Comparison of ENCODE assay signal across 27 cellular contexts in genomic region chr1:211885746-211886522, GRCh38. TPM values are rescaled to one million over a fixed set of nuclear protein-coding genes. Genes with fewer than 3 reads are reported as not detected.
DNase-seq lines count a peak whose midpoint lies in the region; ATAC-seq and TF ChIP-seq lines count a peak whose summit lies in the region.
"Had no signal": no experiment of that assay in that cellular context is flagged by ENCODE, and none has a peak within 500 bp of the region (broad histone marks: within the 10 kb centered on the region; RNA-seq: fewer than 3 reads in every experiment).

No MANE protein-coding gene starts in this region.

- in situ Hi-C loops in brain microvascular endothelial cell (cut with HindIII; ENCODE audit: low pct_ligation_motif_present, low sequenced_read_pairs): no loop called here

- H3K9me3 Mint-ChIP-seq in activated naive CD8-positive, alpha-beta T cell treated with anti-CD3 and anti-CD28 coated beads, Interleukin-2, amount 50 U/mL, for 24 hours: peaks cover 5% of the 10 kb centered on the region
- peaks cover 11% of the 10 kb centered on the region for H3K9me3 Mint-ChIP-seq in activated naive CD8-positive, alpha-beta T cell treated with anti-CD3 and anti-CD28 coated beads for 36 hours
- H3K9me3 Mint-ChIP-seq in immature natural killer cell: peaks cover 0 to 2% (median 0%) of the 10 kb centered on the region in 6 donors

- 13% methylated on average over 3 of the region's 3 CpGs for WGBS in liver

- H3K4me3 Mint-ChIP-seq in activated naive CD8-positive, alpha-beta T cell treated with anti-CD3 and anti-CD28 coated beads, Interleukin-2, amount 50 U/mL, for 24 hours: no peak overlapping the region
- no peak overlapping the region for H3K4me3 Mint-ChIP-seq in activated naive CD8-positive, alpha-beta T cell treated with anti-CD3 and anti-CD28 coated beads for 36 hours
- no peak overlapping the region for H3K4me3 Mint-ChIP-seq in immature natural killer cell
- H3K4me3 Mint-ChIP-seq: activated CD4-positive, alpha-beta T cell treated with anti-CD3 and anti-CD28 coated beads, Interleukin-2, amount 10 ng/mL, durations not matched to agents 7 days and 5 days; activated T-helper 1 cell treated with anti-CD3 and anti-CD28 coated beads, Interleukin-12 subunit alpha, Interleukin-12 subunit beta, Interleukin-2, Interleukin-4 antibody, amounts not matched to agents 30 ng/mL and 10 ng/mL and 1 ng/mL, durations not matched to agents 14 hours and 24 hours and 36 hours; H9; T-helper 17 cell had no signal

- H3K9me3 ChIP-seq in liver (ENCODE audit: control insufficient read depth in 4 of 4, low read length in 3 of 4): no peaks in the 10 kb centered on the region
- H3K9me3 ChIP-seq: gastrocnemius medialis, ovary, suprapubic skin had no signal

- H3K36me3 Mint-ChIP-seq in activated naive CD8-positive, alpha-beta T cell treated with anti-CD3 and anti-CD28 coated beads, Interleukin-2, amount 50 U/mL, for 24 hours (ENCODE audit: low read depth): no peaks in the 10 kb centered on the region
- peaks cover 5% of the 10 kb centered on the region for H3K36me3 Mint-ChIP-seq in activated naive CD8-positive, alpha-beta T cell treated with anti-CD3 and anti-CD28 coated beads for 36 hours
- H3K36me3 Mint-ChIP-seq in immature natural killer cell: peaks cover 0 to 9% (median 0%) of the 10 kb centered on the region in 3 donors
- H3K36me3 Mint-ChIP-seq: activated naive CD4-positive, alpha-beta T cell treated with anti-CD3 and anti-CD28 coated beads, Interleukin-2, amount 50 U/mL, for 72 hours; naive B cell had no signal

- H3K4me1 Mint-ChIP-seq in activated naive CD8-positive, alpha-beta T cell treated with anti-CD3 and anti-CD28 coated beads, Interleukin-2, amount 50 U/mL, for 24 hours: peaks cover 11% of the 10 kb centered on the region
- peaks cover 18% of the 10 kb centered on the region for H3K4me1 Mint-ChIP-seq in activated naive CD8-positive, alpha-beta T cell treated with anti-CD3 and anti-CD28 coated beads for 36 hours
- peaks cover 10 to 24% of the 10 kb centered on the region in 2 donors for H3K4me1 Mint-ChIP-seq in immature natural killer cell

- DNase-seq in activated naive CD8-positive, alpha-beta T cell treated with anti-CD3 and anti-CD28 coated beads, Interleukin-2, amount 50 U/mL, for 24 hours: no peak
- no peak for DNase-seq in activated naive CD8-positive, alpha-beta T cell treated with anti-CD3 and anti-CD28 coated beads for 36 hours
- peak; percentile 3 for DNase-seq in brain microvascular endothelial cell
- DNase-seq in NCI-H446 treated with DMSO at 0.1 percent for 48 hours (lab: John Stamatoyannopoulos, UW): no peak
- DNase-seq in immature natural killer cell: no peak
- DNase-seq in medulla oblongata (ENCODE audit: extremely low spot score): no peak
- DNase-seq in GM10248 (ENCODE audit: extremely low spot score): no peak
- DNase-seq: activated CD4-positive, alpha-beta T cell treated with anti-CD3 and anti-CD28 coated beads, Interleukin-2, amount 10 ng/mL, durations not matched to agents 7 days and 5 days; C1 segment of cervical spinal cord; gastrocnemius medialis; H9; hypothalamus; islet precursor cell; mesendoderm; naive B cell; NCI-H1048; NCI-H187; NCI-H446; NK-92 treated with Interleukin-12 subunit alpha and Interleukin-12 subunit beta, amount 100 ng/mL, for 24 hours; ovary; SJCRH30; T-helper 17 cell had no signal

- H3K4me3 ChIP-seq in brain microvascular endothelial cell (ENCODE audit: low read depth, low read length) (no peak overlapping the region), liver (ENCODE audit: low read depth in 1 of 3, low read length in 3 of 3) (no peak overlapping the region)
- H3K4me3 ChIP-seq: gastrocnemius medialis, ovary, SJCRH30, suprapubic skin had no signal

- H3K9ac ChIP-seq in liver (ENCODE audit: low read depth in 1 of 2, low read length in 2 of 2): no peak overlapping the region

- no peak for ATAC-seq in activated naive CD8-positive, alpha-beta T cell treated with anti-CD3 and anti-CD28 coated beads, Interleukin-2, amount 50 U/mL, for 24 hours
- ATAC-seq: activated naive CD4-positive, alpha-beta T cell treated with anti-CD3 and anti-CD28 coated beads, Interleukin-2, amount 50 U/mL, for 72 hours; gastrocnemius medialis; Panc1; T-helper 17 cell had no signal

- H3K36me3 ChIP-seq in brain microvascular endothelial cell (replicated peaks) (no peaks in the 10 kb centered on the region), liver (ENCODE audit: control insufficient read depth in 4 of 4, insufficient read depth in 3 of 4, low read depth in 1 of 4, low read length in 3 of 4) (no peaks in the 10 kb centered on the region)
- H3K36me3 ChIP-seq: gastrocnemius medialis, ovary, SJCRH30, suprapubic skin had no signal

- TF ChIP-seq CTCF in brain microvascular endothelial cell (IDR thresholded peaks at IDR 0.05; ENCODE audit: low read depth, low read length, missing control alignments) (no peak), liver (IDR thresholded peaks at IDR 0.05; ENCODE audit: low read depth, low read length, missing input control) (no peak), GM10248 (IDR thresholded peaks at IDR 0.05; ENCODE audit: control extremely low read depth, extremely low read depth, low read depth, missing control alignments) (no peak)

- peak overlapping the region; percentile 29 for H3K27ac Mint-ChIP-seq in activated naive CD8-positive, alpha-beta T cell treated with anti-CD3 and anti-CD28 coated beads, Interleukin-2, amount 50 U/mL, for 24 hours
- H3K27ac Mint-ChIP-seq in activated naive CD8-positive, alpha-beta T cell treated with anti-CD3 and anti-CD28 coated beads for 36 hours: no peak overlapping the region
- no peak overlapping the region for H3K27ac Mint-ChIP-seq in immature natural killer cell
- H3K27ac Mint-ChIP-seq: activated naive CD4-positive, alpha-beta T cell treated with anti-CD3 and anti-CD28 coated beads, Interleukin-2, amount 50 U/mL, for 72 hours; activated T-helper 1 cell treated with anti-CD3 and anti-CD28 coated beads, Interleukin-12 subunit alpha, Interleukin-12 subunit beta, Interleukin-2, Interleukin-4 antibody, amounts not matched to agents 30 ng/mL and 10 ng/mL and 1 ng/mL, durations not matched to agents 14 hours and 24 hours and 36 hours; H9 had no signal

- H3K27ac ChIP-seq in brain microvascular endothelial cell: no peak overlapping the region
- H3K27ac ChIP-seq in liver (ENCODE audit: low read depth in 1 of 2, low read length in 2 of 2): peak overlapping the region; percentile 80 to 83
- H3K27ac ChIP-seq: gastrocnemius medialis, ovary, SJCRH30, suprapubic skin had no signal

- peaks cover 0 to 30% (median 19%) of the 10 kb centered on the region in 4 donors for H3K4me1 ChIP-seq in liver (ENCODE audit: control insufficient read depth in 4 of 4, insufficient read depth in 4 of 4, low read length in 3 of 4)
- H3K4me1 ChIP-seq: gastrocnemius medialis, SJCRH30, suprapubic skin had no signal

- H3K27me3 Mint-ChIP-seq in activated naive CD8-positive, alpha-beta T cell treated with anti-CD3 and anti-CD28 coated beads, Interleukin-2, amount 50 U/mL, for 24 hours: peaks cover 11% of the 10 kb centered on the region
- no peaks in the 10 kb centered on the region for H3K27me3 Mint-ChIP-seq in activated naive CD8-positive, alpha-beta T cell treated with anti-CD3 and anti-CD28 coated beads for 36 hours
- H3K27me3 Mint-ChIP-seq in immature natural killer cell (ENCODE audit: low read depth in 3 of 3): peaks cover 2 to 11% (median 4%) of the 10 kb centered on the region in 3 donors

- H3K27me3 ChIP-seq in brain microvascular endothelial cell (replicated peaks) (no peaks in the 10 kb centered on the region), liver (ENCODE audit: control insufficient read depth in 4 of 4, insufficient read depth in 4 of 4, low read length in 3 of 4) (no peaks in the 10 kb centered on the region)
- H3K27me3 ChIP-seq: gastrocnemius medialis, ovary, SJCRH30, suprapubic skin had no signal

- CTCF ChIA-PET in GM10248 (lab: Yijun Ruan, JAX): interaction anchor here (1.4 kb wide), 1 partner anchor 17 kb away, joined by 3 read pairs; no protein-coding TSS in a partner anchor

- TF ChIP-seq RAD21 in liver (IDR thresholded peaks at IDR 0.05): peak; percentile 52 to 72

- POLR2A ChIA-PET in GM10248 (lab: Yijun Ruan, JAX): no interaction called here

TF ChIP-seq in liver, 16 proteins besides CTCF, POLR2A, EP300 and RAD21 (continues in another document):
- TF ChIP-seq HNF4G (IDR thresholded peaks at IDR 0.05) (peak; percentile 86), RXRA (IDR thresholded peaks at IDR 0.05) (peak; percentile 90 to 94), FOXA1 (IDR thresholded peaks at IDR 0.05) (no peak), MAX (IDR thresholded peaks at IDR 0.05) (peak; percentile 76), TAF1 (conservative IDR thresholded peaks at IDR 0.05) (no peak), HNF4A (conservative IDR thresholded peaks at IDR 0.05) (peak; percentile 94 to 96), FOXA2 (IDR thresholded peaks at IDR 0.05) (peak; percentile 27), SP1 (IDR thresholded peaks at IDR 0.05) (peak; percentile 82), NR2F2 (IDR thresholded peaks at IDR 0.05) (peak; percentile 85)
- TF ChIP-seq, protein P1, sequence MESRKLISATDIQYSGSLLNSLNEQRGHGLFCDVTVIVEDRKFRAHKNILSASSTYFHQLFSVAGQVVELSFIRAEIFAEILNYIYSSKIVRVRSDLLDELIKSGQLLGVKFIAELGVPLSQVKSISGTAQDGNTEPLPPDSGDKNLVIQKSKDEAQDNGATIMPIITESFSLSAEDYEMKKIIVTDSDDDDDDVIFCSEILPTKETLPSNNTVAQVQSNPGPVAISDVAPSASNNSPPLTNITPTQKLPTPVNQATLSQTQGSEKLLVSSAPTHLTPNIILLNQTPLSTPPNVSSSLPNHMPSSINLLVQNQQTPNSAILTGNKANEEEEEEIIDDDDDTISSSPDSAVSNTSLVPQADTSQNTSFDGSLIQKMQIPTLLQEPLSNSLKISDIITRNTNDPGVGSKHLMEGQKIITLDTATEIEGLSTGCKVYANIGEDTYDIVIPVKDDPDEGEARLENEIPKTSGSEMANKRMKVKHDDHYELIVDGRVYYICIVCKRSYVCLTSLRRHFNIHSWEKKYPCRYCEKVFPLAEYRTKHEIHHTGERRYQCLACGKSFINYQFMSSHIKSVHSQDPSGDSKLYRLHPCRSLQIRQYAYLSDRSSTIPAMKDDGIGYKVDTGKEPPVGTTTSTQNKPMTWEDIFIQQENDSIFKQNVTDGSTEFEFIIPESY (IDR thresholded peaks at IDR 0.05): peak; percentile 47
- TF ChIP-seq, protein P2, sequence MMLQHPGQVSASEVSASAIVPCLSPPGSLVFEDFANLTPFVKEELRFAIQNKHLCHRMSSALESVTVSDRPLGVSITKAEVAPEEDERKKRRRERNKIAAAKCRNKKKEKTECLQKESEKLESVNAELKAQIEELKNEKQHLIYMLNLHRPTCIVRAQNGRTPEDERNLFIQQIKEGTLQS (IDR thresholded peaks at IDR 0.05): no peak

RNA-seq across cellular contexts. Expression of gene LPGAT1, which starts 55.4 kb away (rescaled TPM):
- total RNA-seq in activated naive CD8-positive, alpha-beta T cell treated with anti-CD3 and anti-CD28 coated beads for 36 hours: 10 to 100 TPM; 18.1 to 22.1 TPM
- 10 to 100 TPM; 48.7 to 53.8 TPM for total RNA-seq in liver
- polyA plus RNA-seq in liver (10 to 100 TPM; 11.6 to 15.7 TPM), immature natural killer cell (10 to 100 TPM; 29.1 to 63.3 (median 46.9) TPM)
